25 cellular contexts compared by ENCODE assay signal in genomic region chr17:56806949-56807348, GRCh38.
"Had no signal": no experiment of that assay in that cellular context is flagged by ENCODE, and none has a peak within 500 bp of the region (broad histone marks: within the 10 kb centered on the region; RNA-seq: fewer than 3 reads in every experiment).

No MANE protein-coding gene starts in this region.

- H3K4me2 ChIP-seq: SK-N-SH had no signal

- H3K4me1 Mint-ChIP-seq: activated CD4-positive, alpha-beta T cell treated with anti-CD3 and anti-CD28 coated beads for 36 hours; activated naive CD4-positive, alpha-beta T cell treated with anti-CD3 and anti-CD28 coated beads, Interleukin-2, amount 50 U/mL, for 24 hours had no signal

- H3K27ac Mint-ChIP-seq: activated CD4-positive, alpha-beta T cell treated with anti-CD3 and anti-CD28 coated beads for 36 hours; activated CD8-positive, alpha-beta T cell treated with anti-CD3 and anti-CD28 coated beads for 36 hours; activated naive CD4-positive, alpha-beta T cell treated with anti-CD3 and anti-CD28 coated beads, Interleukin-2, amount 50 U/mL, for 24 hours had no signal

- ATAC-seq: activated CD4-positive, alpha-beta T cell treated with anti-CD3 and anti-CD28 coated beads for 36 hours; activated CD8-positive, alpha-beta T cell treated with anti-CD3 and anti-CD28 coated beads for 36 hours; activated T-cell treated with anti-CD3 and anti-CD28 coated beads, Interleukin-2, amount 50 U/mL, for 72 hours; body of pancreas; Panc1 had no signal

- H3K4me3 ChIP-seq: ascending aorta, body of pancreas, SJCRH30 had no signal

- DNase-seq: activated CD4-positive, alpha-beta T cell treated with anti-CD3 and anti-CD28 coated beads for 36 hours; activated CD8-positive, alpha-beta memory T cell treated with anti-CD3 and anti-CD28 coated beads, Interleukin-2, amount 50 U/mL, for 4 hours; activated CD8-positive, alpha-beta T cell treated with anti-CD3 and anti-CD28 coated beads for 36 hours; activated T-cell treated with anti-CD3 and anti-CD28 coated beads, Interleukin-2, amount 50 U/mL, for 72 hours; amniotic stem cell; body of pancreas; central memory CD4-positive, alpha-beta T cell; Karpas-422; NCI-H1092; NCI-H1417; NCI-H1930; NCI-H2171; NCI-H2227 treated with DMSO at 0.1 percent for 48 hours; NCI-H526; NK-92 treated with Interleukin-12 subunit alpha and Interleukin-12 subunit beta, amount 100 ng/mL, for 24 hours; OCI-M1; Right ventricle myocardium superior; RPMI8226; SK-N-SH; T-helper 1 cell; WERI-Rb-1 had no signal

- H3K9me3 ChIP-seq: ascending aorta, body of pancreas, SJCRH30, SK-N-SH had no signal

- H3K9me3 Mint-ChIP-seq: activated CD8-positive, alpha-beta T cell treated with anti-CD3 and anti-CD28 coated beads for 36 hours; activated naive CD4-positive, alpha-beta T cell treated with anti-CD3 and anti-CD28 coated beads, Interleukin-2, amount 50 U/mL, for 24 hours; activated T-cell treated with anti-CD3 and anti-CD28 coated beads, Interleukin-2, amount 50 U/mL, for 72 hours had no signal

- H3K9ac ChIP-seq: SK-N-SH had no signal

- H3K4me1 ChIP-seq: ascending aorta, body of pancreas had no signal

- H3K27me3 ChIP-seq: ascending aorta, body of pancreas, SJCRH30 had no signal

- H3K4me3 Mint-ChIP-seq: activated CD4-positive, alpha-beta T cell treated with anti-CD3 and anti-CD28 coated beads for 36 hours; activated CD8-positive, alpha-beta T cell treated with anti-CD3 and anti-CD28 coated beads for 36 hours; activated naive CD4-positive, alpha-beta T cell treated with anti-CD3 and anti-CD28 coated beads, Interleukin-2, amount 50 U/mL, for 24 hours; activated T-cell treated with anti-CD3 and anti-CD28 coated beads, Interleukin-2, amount 50 U/mL, for 72 hours had no signal

- H3K36me3 ChIP-seq: ascending aorta, SJCRH30, WERI-Rb-1 had no signal

- H3K27me3 Mint-ChIP-seq: activated CD4-positive, alpha-beta T cell treated with anti-CD3 and anti-CD28 coated beads for 36 hours; activated CD8-positive, alpha-beta T cell treated with anti-CD3 and anti-CD28 coated beads for 36 hours; activated naive CD4-positive, alpha-beta T cell treated with anti-CD3 and anti-CD28 coated beads, Interleukin-2, amount 50 U/mL, for 24 hours had no signal

- H3K27ac ChIP-seq: ascending aorta, body of pancreas, SJCRH30, WERI-Rb-1 had no signal
